In the genomic region with DNA sequence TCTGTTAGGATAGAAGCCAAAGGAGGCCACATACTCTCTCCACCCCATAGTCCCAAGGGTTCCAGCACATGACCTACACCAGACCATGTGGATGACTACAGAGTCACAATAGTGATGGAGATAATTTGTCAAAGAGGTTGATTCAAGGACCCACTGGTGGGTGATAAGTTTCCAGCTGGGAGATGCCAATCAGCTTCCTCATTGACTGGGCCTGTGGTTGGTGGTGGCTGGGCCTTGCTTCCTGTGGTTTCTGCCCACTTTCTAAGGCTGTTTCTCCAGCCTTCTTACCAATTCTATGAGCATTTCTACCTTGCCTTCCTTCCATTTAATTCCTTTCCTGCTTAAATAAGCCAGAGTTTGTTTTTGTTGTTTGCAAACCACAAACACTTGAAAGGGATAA, we compare ENCODE assay signal across 19 cellular contexts.
DNase-seq lines count a peak whose midpoint lies in the region; FAIRE-seq and TF ChIP-seq lines count a peak whose summit lies in the region.
"Had no signal": no experiment of that assay in that cellular context is flagged by ENCODE, and none has a peak within 500 bp of the region (broad histone marks: within the 10 kb centered on the region; RNA-seq: fewer than 3 reads in every experiment).

No MANE protein-coding gene starts in this region.

- H3K27me3 ChIP-seq in KMS-11 (ENCODE audit: insufficient read depth, low read depth): no peaks in the 10 kb centered on the region
- no peaks in the 10 kb centered on the region for H3K27me3 ChIP-seq in keratinocyte (ENCODE audit: control insufficient read depth, extremely low read depth, insufficient read depth, low read length)
- H3K27me3 ChIP-seq in thyroid gland: no peaks in the 10 kb centered on the region
- H3K27me3 ChIP-seq: gastroesophageal sphincter, MG63 had no signal

- DNase-seq in DMS53 (lab: John Stamatoyannopoulos, UW): peak; percentile 60
- DNase-seq in DMS53 treated with DMSO at 0.1 percent for 48 hours (lab: John Stamatoyannopoulos, UW; ENCODE audit: unreplicated experiment): no peak
- DNase-seq in SK-MEL-5 (ENCODE audit: low read depth, low spot score): peak; percentile 25
- DNase-seq in keratinocyte (ENCODE audit: low read depth, low spot score): no peak
- DNase-seq in thyroid gland: no peak
- no peak for DNase-seq in NCI-H2171 (lab: John Stamatoyannopoulos, UW)
- no peak for DNase-seq in NCI-H2081 (lab: John Stamatoyannopoulos, UW)
- DNase-seq: activated CD8-positive, alpha-beta memory T cell treated with anti-CD3 and anti-CD28 coated beads, Interleukin-2, amount 50 U/mL, for 48 hours; activated effector memory CD4-positive, alpha-beta T cell treated with anti-CD3 and anti-CD28 coated beads, Interleukin-2, amount 50 U/mL, for 16 hours; adrenal gland; MG63; NCI-H187 treated with DMSO at 0.1 percent for 48 hours; nephron progenitor cell; posterior cingulate gyrus had no signal

- H3K9me3 ChIP-seq in keratinocyte (ENCODE audit: control insufficient read depth, low read depth, low read length) (no peaks in the 10 kb centered on the region), thyroid gland (no peaks in the 10 kb centered on the region)
- H3K9me3 ChIP-seq: adrenal gland, gastroesophageal sphincter, MG63 had no signal

- intact Hi-C loops in thyroid gland (cut with DNase I): no loop called here

- H3K4me1 ChIP-seq in KMS-11 (ENCODE audit: low read depth, poor library complexity, severe bottlenecking) (peaks cover 49% of the 10 kb centered on the region), keratinocyte (ENCODE audit: control insufficient read depth, extremely low read depth, insufficient read depth, low read length) (peaks cover 13% of the 10 kb centered on the region), thyroid gland (no peaks in the 10 kb centered on the region)
- H3K4me1 ChIP-seq: adrenal gland, gastroesophageal sphincter had no signal

- no peak for TF ChIP-seq POLR2A in thyroid gland (IDR thresholded peaks at IDR 0.05)

- H3K79me2 ChIP-seq in KMS-11 (ENCODE audit: insufficient read depth, low read depth): no peaks in the 10 kb centered on the region
- H3K79me2 ChIP-seq in keratinocyte (ENCODE audit: control insufficient read depth, insufficient read depth, low read length): no peaks in the 10 kb centered on the region

- no peak overlapping the region for H3K27ac ChIP-seq in KMS-11
- no peak overlapping the region for H3K27ac ChIP-seq in keratinocyte (ENCODE audit: control insufficient read depth, insufficient read depth, low read length)
- no peak overlapping the region for H3K27ac ChIP-seq in thyroid gland
- H3K27ac ChIP-seq: 22Rv1, adrenal gland, gastroesophageal sphincter had no signal

- in situ Hi-C loops in SK-MEL-5 (cut with HindIII; ENCODE audit: low pct_unique_long_range_greater_than_20kb, low sequenced_read_pairs): no loop called here

- H2AFZ ChIP-seq in KMS-11 (ENCODE audit: low read depth) (no peak overlapping the region), keratinocyte (ENCODE audit: control insufficient read depth, low read length) (no peak overlapping the region)

- dilution Hi-C loops in keratinocyte (cut with MboI; ENCODE audit: extremely low pct_ligation_motif_present, low sequenced_read_pairs): no loop called here

- no peaks in the 10 kb centered on the region for H3K36me3 ChIP-seq in KMS-11 (ENCODE audit: insufficient read depth)
- no peaks in the 10 kb centered on the region for H3K36me3 ChIP-seq in keratinocyte (ENCODE audit: control insufficient read depth in 2 of 2, extremely low read depth in 1 of 2, insufficient read depth in 2 of 2, low read length in 2 of 2)
- H3K36me3 ChIP-seq in thyroid gland: no peaks in the 10 kb centered on the region
- H3K36me3 ChIP-seq: adrenal gland, gastroesophageal sphincter, MG63 had no signal

- H3K4me3 ChIP-seq in KMS-11 (IDR thresholded peaks at IDR 0.05; ENCODE audit: insufficient read depth, low read depth, low read length) (no peak overlapping the region), keratinocyte (ENCODE audit: control insufficient read depth in 2 of 3, extremely low read depth in 1 of 3, insufficient read depth in 2 of 3, low read depth in 1 of 3, low read length in 3 of 3) (no peak overlapping the region), thyroid gland (replicated peaks in 1 of 3) (no peak overlapping the region)
- H3K4me3 ChIP-seq: adrenal gland, gastroesophageal sphincter, MG63 had no signal

- no peaks in the 10 kb centered on the region for H3K9me1 ChIP-seq in keratinocyte (ENCODE audit: control insufficient read depth, extremely low read depth, insufficient read depth, low read length)

- H3K4me2 ChIP-seq in KMS-11 (0 out of 2 replicates have a peak overlapping the region, but pooled peaks have one; percentile 4), keratinocyte (ENCODE audit: control insufficient read depth, extremely low read depth, insufficient read depth, low read depth, low read length) (no peak overlapping the region)

- no peak for TF ChIP-seq CTCF in KMS-11 (conservative IDR thresholded peaks at IDR 0.05; ENCODE audit: low read depth, low read length)
- TF ChIP-seq CTCF in keratinocyte (optimal IDR thresholded peaks at IDR 0.05 in 1 of 3, IDR thresholded peaks at IDR 0.05 in 1 of 3, conservative IDR thresholded peaks at IDR 0.05 in 1 of 3; ENCODE audit: extremely low read depth in 1 of 3, insufficient read depth in 2 of 3, low read length in 3 of 3): no peak
- no peak for TF ChIP-seq CTCF in thyroid gland (IDR thresholded peaks at IDR 0.05)

- H4K20me1 ChIP-seq in KMS-11 (ENCODE audit: insufficient read depth) (no peaks in the 10 kb centered on the region), keratinocyte (ENCODE audit: control insufficient read depth, extremely low read depth, insufficient read depth, low read length) (no peaks in the 10 kb centered on the region)

- no peak overlapping the region for H3K9ac ChIP-seq in KMS-11
- H3K9ac ChIP-seq in keratinocyte (ENCODE audit: control insufficient read depth, extremely low read depth, insufficient read depth, low read length): no peak overlapping the region

- peak; percentile 32 for FAIRE-seq in keratinocyte (lab: Jason Lieb, UNC)
- FAIRE-seq: G401.6, H1 had no signal

Comparison
In these comparisons a context has a peak if more than half of its experiments do, and no peak if none do; other contexts are left out.
1. DNase-seq: peak in DMS53 (single experiment) and SK-MEL-5 (single experiment); none in DMS53 treated with DMSO at 0.1 percent for 48 hours (single experiment), keratinocyte (single experiment), thyroid gland (0 of 2), NCI-H2171 (single experiment) and NCI-H2081 (0 of 2).